ENCODE assay signal across 1 cellular context in genomic region chr3:72625616-72626337, GRCh38.
TF ChIP-seq lines count a peak whose summit lies in the region.

No MANE protein-coding gene starts in this region.

TF ChIP-seq in HepG2, 621 proteins besides CTCF, POLR2A, EP300 and RAD21 (continued from another document):
- no peak for TF ChIP-seq ZNF318 (CRISPR knock-in tag; IDR thresholded peaks at IDR 0.05)
- no peak for TF ChIP-seq ZSCAN31 (CRISPR knock-in tag; IDR thresholded peaks at IDR 0.05; ENCODE audit: low read depth)
- TF ChIP-seq ZNF432 (CRISPR knock-in tag; IDR thresholded peaks at IDR 0.05; ENCODE audit: borderline replicate concordance): no peak
- TF ChIP-seq ZMYM4 (CRISPR knock-in tag; IDR thresholded peaks at IDR 0.05): peak; percentile 26; the same call in 1 of the 2 replicates
- TF ChIP-seq SKI (IDR thresholded peaks at IDR 0.05; ENCODE audit: partially characterized antibody): peak; percentile 25
- TF ChIP-seq MLXIP (CRISPR knock-in tag; IDR thresholded peaks at IDR 0.05; ENCODE audit: borderline replicate concordance): no peak
- no peak for TF ChIP-seq ZNF784 (CRISPR knock-in tag; IDR thresholded peaks at IDR 0.05; ENCODE audit: borderline replicate concordance)
